Comparison of ENCODE assay signal across 8 cellular contexts in genomic region chr5:71067262-71067928, GRCh38. TPM values are rescaled to one million over a fixed set of nuclear protein-coding genes. Genes with fewer than 3 reads are reported as not detected.
DNase-seq lines count a peak whose midpoint lies in the region; ATAC-seq, FAIRE-seq and TF ChIP-seq lines count a peak whose summit lies in the region.
"Not testable (repeated sequence)": the region's sequence is repeated elsewhere in the genome, so short reads cannot be mapped to it uniquely, and the experiment has no call there.

GTF2H2 (minus strand) TSS chr5:71067676; CDS start chr5:71062763, 4,913 bp downstream.

- not testable (repeated sequence) for H3K79me2 ChIP-seq in HepG2 (ENCODE audit: insufficient read depth, low read length)

- FAIRE-seq in HepG2 (lab: Jason Lieb, UNC) = not testable (repeated sequence)

- H3K9me3 ChIP-seq in CD4-positive, CD25-positive, alpha-beta regulatory T cell (ENCODE audit: control insufficient read depth in 2 of 2, low read length in 2 of 2); colonic mucosa; HepG2 (ENCODE audit: low read length); skeletal muscle tissue (ENCODE audit: control insufficient read depth in 3 of 3, low read length in 3 of 3): not testable (repeated sequence)

- not testable (repeated sequence) for H3K9ac ChIP-seq in colonic mucosa (ENCODE audit: low read depth in 2 of 2, low read length in 2 of 2); HepG2 (ENCODE audit: insufficient read depth, low read depth, low read length); skeletal muscle tissue (ENCODE audit: low read depth in 1 of 3, low read length in 3 of 3)

- H3K27ac Mint-ChIP-seq in CD4-positive, CD25-positive, alpha-beta regulatory T cell = not testable (repeated sequence)

- H3K4me2 ChIP-seq in HepG2 (ENCODE audit: low read depth, low read length) = not testable (repeated sequence)

- H3K4me3 Mint-ChIP-seq in CD4-positive, CD25-positive, alpha-beta regulatory T cell = not testable (repeated sequence)

- peak; percentile 99 for ATAC-seq in CD4-positive, CD25-positive, alpha-beta regulatory T cell (ENCODE audit: low read depth in 2 of 2)
- ATAC-seq in GM19372 (IDR thresholded peaks at IDR 0.05; ENCODE audit: low read depth, unreplicated experiment) (peak; percentile 98), HG02610 (IDR thresholded peaks at IDR 0.05; ENCODE audit: unreplicated experiment) (peak; percentile 98), HG03432 (IDR thresholded peaks at IDR 0.05; ENCODE audit: unreplicated experiment) (peak; percentile 97), HepG2 (peak; percentile 97)

- not testable (repeated sequence) for H2AFZ ChIP-seq in HepG2 (ENCODE audit: low read length)

- POLR2A ChIA-PET in HepG2 (lab: Yijun Ruan, JAX) = not testable (repeated sequence)

- not testable (repeated sequence) for BruUV-seq in HepG2 (replicated peaks; lab: Mats Ljungman, UMichigan)

- H4K20me1 ChIP-seq in HepG2 (ENCODE audit: insufficient read depth, low read length) = not testable (repeated sequence)

- DNase-seq in CD4-positive, CD25-positive, alpha-beta regulatory T cell; colonic mucosa; HepG2 (ENCODE audit: low spot score): not testable (repeated sequence)

- TF ChIP-seq CTCF in colonic mucosa (IDR thresholded peaks at IDR 0.05); HepG2 (CRISPR knock-in tag; IDR thresholded peaks at IDR 0.05): not testable (repeated sequence)

- H3K27me3 ChIP-seq in CD4-positive, CD25-positive, alpha-beta regulatory T cell (ENCODE audit: control insufficient read depth, insufficient read depth, low read length); colonic mucosa; HepG2 (ENCODE audit: control insufficient read depth in 1 of 2, insufficient read depth in 2 of 2, low read length in 2 of 2); skeletal muscle tissue (ENCODE audit: control insufficient read depth in 3 of 3, insufficient read depth in 3 of 3, low read length in 3 of 3): not testable (repeated sequence)

- not testable (repeated sequence) for H3K27me3 Mint-ChIP-seq in CD4-positive, CD25-positive, alpha-beta regulatory T cell

- not testable (repeated sequence) for TF ChIP-seq EP300 in HepG2 (IDR thresholded peaks at IDR 0.05; ENCODE audit: low read depth in 2 of 2, low read length in 2 of 2); HepG2 (CRISPR knock-in tag; IDR thresholded peaks at IDR 0.05; ENCODE audit: borderline replicate concordance)

- not testable (repeated sequence) for H3K36me3 Mint-ChIP-seq in CD4-positive, CD25-positive, alpha-beta regulatory T cell

- not testable (repeated sequence) for H3K4me1 Mint-ChIP-seq in CD4-positive, CD25-positive, alpha-beta regulatory T cell

- not testable (repeated sequence) for H3K36me3 ChIP-seq in CD4-positive, CD25-positive, alpha-beta regulatory T cell (ENCODE audit: control insufficient read depth, insufficient read depth, low read length); colonic mucosa; HepG2 (replicated peaks in 1 of 2; ENCODE audit: control insufficient read depth in 1 of 2, insufficient read depth in 2 of 2, low read length in 2 of 2); skeletal muscle tissue (ENCODE audit: control insufficient read depth in 3 of 3, insufficient read depth in 3 of 3, low read length in 3 of 3)

- not testable (repeated sequence) for TF ChIP-seq POLR2A in HepG2 (IDR thresholded peaks at IDR 0.05; ENCODE audit: insufficient read depth in 1 of 2, low read depth in 2 of 2, low read length in 2 of 2)

- H3K27ac ChIP-seq in CD4-positive, CD25-positive, alpha-beta regulatory T cell (ENCODE audit: insufficient read depth, low read length, poor library complexity, severe bottlenecking); colonic mucosa; HepG2 (ENCODE audit: extremely low read length, insufficient read depth, low read length); skeletal muscle tissue (ENCODE audit: low read depth, low read length): not testable (repeated sequence)

- intact Hi-C loops in T-helper 2 cell treated with Interferon-gamma antibody and Interleukin-4, amounts not matched to agents 100 ng/mL and 5 ng/mL, for 36 hours (cut with micrococcal nuclease); colonic mucosa (cut with DNase I); HepG2 (cut with micrococcal nuclease; ENCODE audit: unreplicated experiment): not testable (repeated sequence)

- not testable (repeated sequence) for H3K4me3 ChIP-seq in CD4-positive, CD25-positive, alpha-beta regulatory T cell (ENCODE audit: low read depth, low read length); colonic mucosa; HepG2 (replicated peaks in 1 of 3; ENCODE audit: insufficient read depth in 1 of 3, low read depth in 2 of 3, low read length in 3 of 3); skeletal muscle tissue (ENCODE audit: low read length in 3 of 3)

- in situ Hi-C loops in HepG2 (cut with HindIII; ENCODE audit: extremely low pct_ligation_motif_present, low pct_unique_long_range_greater_than_20kb) = not testable (repeated sequence)

- CTCF ChIA-PET in HepG2 (lab: Yijun Ruan, JAX; ENCODE audit: low intra/inter-chr PET ratio, low total read pairs) = not testable (repeated sequence)

- not testable (repeated sequence) for H3K4me1 ChIP-seq in CD4-positive, CD25-positive, alpha-beta regulatory T cell (ENCODE audit: control insufficient read depth, insufficient read depth, low read length, poor library complexity, severe bottlenecking); colonic mucosa; HepG2 (ENCODE audit: insufficient read depth, low read length); skeletal muscle tissue (ENCODE audit: control insufficient read depth in 3 of 3, insufficient read depth in 3 of 3, low read length in 3 of 3)

- not testable (repeated sequence) for H3K9me3 Mint-ChIP-seq in CD4-positive, CD25-positive, alpha-beta regulatory T cell

- TF ChIP-seq RAD21 in HepG2 (CRISPR knock-in tag; IDR thresholded peaks at IDR 0.05) = not testable (repeated sequence)

- no CpG with 5 or more reads among the region's 46 CpGs for WGBS in HepG2 (ENCODE audit: low lambda C conversion rate)

RNA-seq across cellular contexts. Expression of gene GTF2H2, which starts in this region (rescaled TPM):
- total RNA-seq in CD4-positive, CD25-positive, alpha-beta regulatory T cell = 14.1 TPM
- 10 to 100 TPM in 1 of 4 donors, 1 to 10 TPM in 3; 2.9 to 12.0 (median 7.4) TPM for polyA plus RNA-seq in CD4-positive, CD25-positive, alpha-beta regulatory T cell
- 22.3 and 22.5 TPM in 2 replicates for total RNA-seq in T-helper 2 cell treated with Interferon-gamma antibody and Interleukin-4, amounts not matched to agents 100 ng/mL and 5 ng/mL, for 36 hours
- 10 to 100 TPM; 13.0 to 30.2 TPM for total RNA-seq in colonic mucosa
- total RNA-seq in HepG2 (2016; rRNA removed; fragmentation: Illumina TruSeq; extraction: Trizol) = 38.1 and 39.1 TPM in 2 replicates
- total RNA-seq in HepG2 (2016; cell fraction: cytosol; rRNA removed; fragmentation: Illumina TruSeq; extraction: Trizol; ENCODE audit: low read depth) = 25.3 and 27.0 TPM in 2 replicates
- 38.7 and 42.1 TPM in 2 replicates for total RNA-seq in HepG2 (2016; cell fraction: insoluble cytoplasmic fraction; rRNA removed; fragmentation: Illumina TruSeq; extraction: Trizol)
- 28.4 and 29.0 TPM in 2 replicates for total RNA-seq in HepG2 (2016; cell fraction: membrane; rRNA removed; fragmentation: Illumina TruSeq; extraction: Trizol)
- total RNA-seq in HepG2 (2016; cell fraction: nucleus; rRNA removed; fragmentation: Illumina TruSeq; extraction: Trizol) = 38.6 and 41.5 TPM in 2 replicates
- 11.0 and 14.5 TPM in 2 replicates for polyA plus RNA-seq in HepG2 (2011; rRNA removed)
- 4.5 and 6.3 TPM in 2 replicates for polyA plus RNA-seq in HepG2 (2011; cell fraction: cytosol; rRNA removed)
- polyA plus RNA-seq in HepG2 (2011; cell fraction: nucleus; rRNA removed) = 10.6 and 13.9 TPM in 2 replicates
- 13.1 and 22.5 TPM in 2 replicates for polyA plus RNA-seq in HepG2 (2012)
- polyA plus RNA-seq in HepG2 (2016; cell fraction: cytosol; fragmentation: Illumina TruSeq; extraction: Trizol; ENCODE audit: low read depth) = 13.8 and 18.8 TPM in 2 replicates
- polyA plus RNA-seq in HepG2 (2016; cell fraction: insoluble cytoplasmic fraction; fragmentation: Illumina TruSeq; extraction: Trizol; ENCODE audit: low read depth) = 39.5 and 45.9 TPM in 2 replicates
- polyA plus RNA-seq in HepG2 (2016; cell fraction: membrane; fragmentation: Illumina TruSeq; extraction: Trizol; ENCODE audit: low read depth) = 19.9 and 23.2 TPM in 2 replicates
- polyA plus RNA-seq in HepG2 (2016; cell fraction: nucleus; fragmentation: Illumina TruSeq; extraction: Trizol; ENCODE audit: insufficient read depth, low read depth) = 44.2 and 49.4 TPM in 2 replicates
- polyA minus RNA-seq in HepG2 (2011; rRNA and poly(A)+ RNA removed; ENCODE audit: low replicate concordance) = 3.0 and 10.3 TPM in 2 replicates
- 4.4 and 6.1 TPM in 2 replicates for polyA minus RNA-seq in HepG2 (2011; cell fraction: cytosol; rRNA and poly(A)+ RNA removed)
- 51.1 and 58.3 TPM in 2 replicates for polyA minus RNA-seq in HepG2 (2011; cell fraction: nucleus; rRNA and poly(A)+ RNA removed)
- 21.9 TPM for total RNA-seq in skeletal muscle tissue
